ENCODE assay signal across 14 cellular contexts in genomic region chr15:80828796-80829195, GRCh38.
"Had no signal": no experiment of that assay in that cellular context is flagged by ENCODE, and none has a peak within 500 bp of the region (broad histone marks: within the 10 kb centered on the region; RNA-seq: fewer than 3 reads in every experiment).

No MANE protein-coding gene starts in this region.

- H3K36me3 ChIP-seq: esophagus squamous epithelium had no signal

- DNase-seq: activated CD4-positive, alpha-beta T cell treated with anti-CD3 and anti-CD28 coated beads, Interleukin-2, amount 50 U/mL, for 1 hour; activated CD8-positive, alpha-beta memory T cell treated with anti-CD3 and anti-CD28 coated beads for 24 hours; activated naive CD8-positive, alpha-beta T cell treated with anti-CD3 and anti-CD28 coated beads for 36 hours; amygdala; effector CD4-positive, alpha-beta T cell; esophagus squamous epithelium; islet precursor cell; naive thymus-derived CD8-positive, alpha-beta T cell; posterior cingulate gyrus; retina had no signal

- H3K4me2 ChIP-seq: hepatocyte had no signal

- H3K9me3 ChIP-seq: esophagus squamous epithelium had no signal

- H3K27ac ChIP-seq: coronary artery, esophagus squamous epithelium, hepatocyte had no signal

- ATAC-seq: activated CD4-positive, CD25-positive, alpha-beta regulatory T cell treated with anti-CD3 and anti-CD28 coated beads, Interleukin-2, amount 50 U/mL, for 24 hours; naive thymus-derived CD8-positive, alpha-beta T cell; stimulated activated effector memory CD8-positive, alpha-beta T cell treated with anti-CD3 and anti-CD28 coated beads, Interleukin-12 subunit alpha, Interleukin-12 subunit beta, amount 100 ng/mL, for 72 hours had no signal

- H3K4me3 ChIP-seq: coronary artery, esophagus squamous epithelium, hepatocyte had no signal

- H3K27me3 ChIP-seq: hepatocyte had no signal

- H2AFZ ChIP-seq: hepatocyte had no signal

- H3K79me2 ChIP-seq: hepatocyte had no signal
